ENCODE assay signal across 1 cellular context in the genomic region with DNA sequence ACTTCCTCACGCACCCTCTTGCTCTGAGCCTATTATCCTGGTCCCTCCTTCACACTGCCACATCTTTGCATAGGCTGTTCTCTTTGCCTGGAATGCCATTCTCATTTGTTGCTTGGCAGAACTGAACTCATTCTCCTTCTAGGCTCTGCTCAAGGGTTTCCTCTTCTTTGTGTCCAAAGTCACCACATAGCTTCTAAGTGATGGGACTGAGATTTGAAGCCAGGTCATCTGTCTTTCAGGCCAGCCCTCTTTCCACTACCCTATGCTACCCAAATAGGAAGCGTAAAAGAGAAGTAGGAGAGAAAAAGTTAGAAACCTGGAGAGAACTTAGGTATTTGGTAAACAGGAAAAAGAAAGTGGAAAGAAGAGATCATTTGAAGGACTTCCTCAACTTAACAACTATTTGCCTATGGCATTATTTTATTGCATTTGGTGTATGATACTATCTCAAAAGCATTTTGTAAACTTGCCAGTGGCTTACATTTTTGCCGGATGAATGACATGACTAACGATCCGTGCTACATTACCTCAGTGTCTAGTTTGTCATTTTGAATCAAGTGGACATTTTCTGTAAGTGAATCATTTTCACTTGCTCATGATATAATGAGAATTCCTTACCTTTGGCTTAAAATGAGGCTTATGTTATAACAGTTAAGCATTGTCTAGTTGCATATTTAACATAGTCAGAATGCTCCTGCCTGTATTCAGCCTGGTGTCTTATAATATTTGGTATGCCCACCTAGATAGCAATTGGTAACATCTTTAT.
TF ChIP-seq lines count a peak whose summit lies in the region.

No MANE protein-coding gene starts in this region.

TF ChIP-seq in HEK293, 187 proteins besides CTCF, POLR2A, EP300 and RAD21 (continued from another document and continues in another):
- TF ChIP-seq, protein P1, sequence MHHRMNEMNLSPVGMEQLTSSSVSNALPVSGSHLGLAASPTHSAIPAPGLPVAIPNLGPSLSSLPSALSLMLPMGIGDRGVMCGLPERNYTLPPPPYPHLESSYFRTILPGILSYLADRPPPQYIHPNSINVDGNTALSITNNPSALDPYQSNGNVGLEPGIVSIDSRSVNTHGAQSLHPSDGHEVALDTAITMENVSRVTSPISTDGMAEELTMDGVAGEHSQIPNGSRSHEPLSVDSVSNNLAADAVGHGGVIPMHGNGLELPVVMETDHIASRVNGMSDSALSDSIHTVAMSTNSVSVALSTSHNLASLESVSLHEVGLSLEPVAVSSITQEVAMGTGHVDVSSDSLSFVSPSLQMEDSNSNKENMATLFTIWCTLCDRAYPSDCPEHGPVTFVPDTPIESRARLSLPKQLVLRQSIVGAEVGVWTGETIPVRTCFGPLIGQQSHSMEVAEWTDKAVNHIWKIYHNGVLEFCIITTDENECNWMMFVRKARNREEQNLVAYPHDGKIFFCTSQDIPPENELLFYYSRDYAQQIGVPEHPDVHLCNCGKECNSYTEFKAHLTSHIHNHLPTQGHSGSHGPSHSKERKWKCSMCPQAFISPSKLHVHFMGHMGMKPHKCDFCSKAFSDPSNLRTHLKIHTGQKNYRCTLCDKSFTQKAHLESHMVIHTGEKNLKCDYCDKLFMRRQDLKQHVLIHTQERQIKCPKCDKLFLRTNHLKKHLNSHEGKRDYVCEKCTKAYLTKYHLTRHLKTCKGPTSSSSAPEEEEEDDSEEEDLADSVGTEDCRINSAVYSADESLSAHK (tag by site-specific recombination; IDR thresholded peaks at IDR 0.05), result 0 out of 2 replicates have a peak, but pooled peaks have one; percentile 18
- TF ChIP-seq, protein P2, sequence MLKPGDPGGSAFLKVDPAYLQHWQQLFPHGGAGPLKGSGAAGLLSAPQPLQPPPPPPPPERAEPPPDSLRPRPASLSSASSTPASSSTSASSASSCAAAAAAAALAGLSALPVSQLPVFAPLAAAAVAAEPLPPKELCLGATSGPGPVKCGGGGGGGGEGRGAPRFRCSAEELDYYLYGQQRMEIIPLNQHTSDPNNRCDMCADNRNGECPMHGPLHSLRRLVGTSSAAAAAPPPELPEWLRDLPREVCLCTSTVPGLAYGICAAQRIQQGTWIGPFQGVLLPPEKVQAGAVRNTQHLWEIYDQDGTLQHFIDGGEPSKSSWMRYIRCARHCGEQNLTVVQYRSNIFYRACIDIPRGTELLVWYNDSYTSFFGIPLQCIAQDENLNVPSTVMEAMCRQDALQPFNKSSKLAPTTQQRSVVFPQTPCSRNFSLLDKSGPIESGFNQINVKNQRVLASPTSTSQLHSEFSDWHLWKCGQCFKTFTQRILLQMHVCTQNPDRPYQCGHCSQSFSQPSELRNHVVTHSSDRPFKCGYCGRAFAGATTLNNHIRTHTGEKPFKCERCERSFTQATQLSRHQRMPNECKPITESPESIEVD (tag by site-specific recombination; IDR thresholded peaks at IDR 0.05), result peak; percentile 98
- TF ChIP-seq, protein P3, sequence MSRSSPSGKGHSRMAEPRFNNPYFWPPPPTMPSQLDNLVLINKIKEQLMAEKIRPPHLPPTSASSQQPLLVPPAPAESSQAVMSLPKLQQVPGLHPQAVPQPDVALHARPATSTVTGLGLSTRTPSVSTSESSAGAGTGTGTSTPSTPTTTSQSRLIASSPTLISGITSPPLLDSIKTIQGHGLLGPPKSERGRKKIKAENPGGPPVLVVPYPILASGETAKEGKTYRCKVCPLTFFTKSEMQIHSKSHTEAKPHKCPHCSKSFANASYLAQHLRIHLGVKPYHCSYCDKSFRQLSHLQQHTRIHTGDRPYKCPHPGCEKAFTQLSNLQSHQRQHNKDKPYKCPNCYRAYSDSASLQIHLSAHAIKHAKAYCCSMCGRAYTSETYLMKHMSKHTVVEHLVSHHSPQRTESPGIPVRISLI (tag by site-specific recombination; IDR thresholded peaks at IDR 0.05), result no peak
- TF ChIP-seq ZNF394 (tag by site-specific recombination; IDR thresholded peaks at IDR 0.05; ENCODE audit: borderline replicate concordance) (peak; percentile 74), MEIS1 (CRISPR knock-in tag; IDR thresholded peaks at IDR 0.05; ENCODE audit: borderline replicate concordance) (no peak), TRIM28 (IDR thresholded peaks at IDR 0.05; ENCODE audit: borderline replicate concordance, low read length) (0 out of 2 replicates have a peak, but pooled peaks have one; percentile 52), ZNF791 (tag by site-specific recombination; IDR thresholded peaks at IDR 0.05) (no peak), ZNF274 (IDR thresholded peaks at IDR 0.05; ENCODE audit: low read length) (no peak), ZNF274 (tag by site-specific recombination; IDR thresholded peaks at IDR 0.05; ENCODE audit: borderline replicate concordance) (no peak), ZBTB20 (tag by site-specific recombination; IDR thresholded peaks at IDR 0.05) (no peak), ZNF121 (tag by site-specific recombination; IDR thresholded peaks at IDR 0.05) (no peak), ZNF624 (tag by site-specific recombination; IDR thresholded peaks at IDR 0.05) (no peak), ZXDB (tag by site-specific recombination; IDR thresholded peaks at IDR 0.05) (peak; percentile 29; the same call in 1 of the 2 replicates), ZNF747 (tag by site-specific recombination; IDR thresholded peaks at IDR 0.05) (no peak), ZNF530 (tag by site-specific recombination; IDR thresholded peaks at IDR 0.05; ENCODE audit: low read depth) (no peak), OVOL3 (tag by site-specific recombination; IDR thresholded peaks at IDR 0.05) (no peak), ZNF623 (tag by site-specific recombination; IDR thresholded peaks at IDR 0.05) (no peak), SALL2 (tag by site-specific recombination; IDR thresholded peaks at IDR 0.05; ENCODE audit: borderline replicate concordance) (no peak), ZNF211 (tag by site-specific recombination; IDR thresholded peaks at IDR 0.05; ENCODE audit: low read depth) (no peak), GLI2 (tag by site-specific recombination; IDR thresholded peaks at IDR 0.05; ENCODE audit: borderline replicate concordance, low read depth) (peak; percentile 74; the same call in 1 of the 2 replicates), ZNF701 (tag by site-specific recombination; IDR thresholded peaks at IDR 0.05) (no peak), SP7 (tag by site-specific recombination; IDR thresholded peaks at IDR 0.05) (peak; percentile 90), ZSCAN23 (tag by site-specific recombination; IDR thresholded peaks at IDR 0.05) (no peak), ZFP3 (tag by site-specific recombination; IDR thresholded peaks at IDR 0.05; ENCODE audit: low read depth) (no peak), ZNF585B (tag by site-specific recombination; IDR thresholded peaks at IDR 0.05) (no peak), ZFP69B (tag by site-specific recombination; IDR thresholded peaks at IDR 0.05) (0 out of 2 replicates have a peak, but pooled peaks have one; percentile 43), ZNF529 (tag by site-specific recombination; IDR thresholded peaks at IDR 0.05; ENCODE audit: insufficient replicate concordance) (no peak), SCRT2 (tag by site-specific recombination; IDR thresholded peaks at IDR 0.05) (peak; percentile 43; the same call in 1 of the 2 replicates), YY1 (tag by site-specific recombination; IDR thresholded peaks at IDR 0.05) (no peak), ZNF24 (tag by site-specific recombination; IDR thresholded peaks at IDR 0.05) (peak; percentile 91), KLF9 (tag by site-specific recombination; IDR thresholded peaks at IDR 0.05; ENCODE audit: low read depth) (no peak), BCL11A (tag by site-specific recombination; IDR thresholded peaks at IDR 0.05; ENCODE audit: low read depth) (peak; percentile 88), ZNF777 (tag by site-specific recombination; IDR thresholded peaks at IDR 0.05; ENCODE audit: borderline replicate concordance) (no peak), ZNF248 (tag by site-specific recombination; IDR thresholded peaks at IDR 0.05) (no peak), ZNF423 (tag by site-specific recombination; IDR thresholded peaks at IDR 0.05) (no peak), ZBTB1 (tag by site-specific recombination; IDR thresholded peaks at IDR 0.05) (0 out of 2 replicates have a peak, but pooled peaks have one; percentile 46), ZNF843 (tag by site-specific recombination; IDR thresholded peaks at IDR 0.05) (peak; percentile 76), GLIS1 (tag by site-specific recombination; IDR thresholded peaks at IDR 0.05) (peak; percentile 14; the same call in 1 of the 2 replicates)
- TF ChIP-seq, protein P4, sequence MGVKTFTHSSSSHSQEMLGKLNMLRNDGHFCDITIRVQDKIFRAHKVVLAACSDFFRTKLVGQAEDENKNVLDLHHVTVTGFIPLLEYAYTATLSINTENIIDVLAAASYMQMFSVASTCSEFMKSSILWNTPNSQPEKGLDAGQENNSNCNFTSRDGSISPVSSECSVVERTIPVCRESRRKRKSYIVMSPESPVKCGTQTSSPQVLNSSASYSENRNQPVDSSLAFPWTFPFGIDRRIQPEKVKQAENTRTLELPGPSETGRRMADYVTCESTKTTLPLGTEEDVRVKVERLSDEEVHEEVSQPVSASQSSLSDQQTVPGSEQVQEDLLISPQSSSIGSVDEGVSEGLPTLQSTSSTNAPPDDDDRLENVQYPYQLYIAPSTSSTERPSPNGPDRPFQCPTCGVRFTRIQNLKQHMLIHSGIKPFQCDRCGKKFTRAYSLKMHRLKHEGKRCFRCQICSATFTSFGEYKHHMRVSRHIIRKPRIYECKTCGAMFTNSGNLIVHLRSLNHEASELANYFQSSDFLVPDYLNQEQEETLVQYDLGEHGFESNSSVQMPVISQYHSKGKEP (tag by site-specific recombination; IDR thresholded peaks at IDR 0.05), result peak; percentile 75
- TF ChIP-seq, protein P5, sequence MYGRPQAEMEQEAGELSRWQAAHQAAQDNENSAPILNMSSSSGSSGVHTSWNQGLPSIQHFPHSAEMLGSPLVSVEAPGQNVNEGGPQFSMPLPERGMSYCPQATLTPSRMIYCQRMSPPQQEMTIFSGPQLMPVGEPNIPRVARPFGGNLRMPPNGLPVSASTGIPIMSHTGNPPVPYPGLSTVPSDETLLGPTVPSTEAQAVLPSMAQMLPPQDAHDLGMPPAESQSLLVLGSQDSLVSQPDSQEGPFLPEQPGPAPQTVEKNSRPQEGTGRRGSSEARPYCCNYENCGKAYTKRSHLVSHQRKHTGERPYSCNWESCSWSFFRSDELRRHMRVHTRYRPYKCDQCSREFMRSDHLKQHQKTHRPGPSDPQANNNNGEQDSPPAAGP (tag by site-specific recombination; IDR thresholded peaks at IDR 0.05), result peak; percentile 33; the same call in 1 of the 2 replicates
- TF ChIP-seq, protein P6, sequence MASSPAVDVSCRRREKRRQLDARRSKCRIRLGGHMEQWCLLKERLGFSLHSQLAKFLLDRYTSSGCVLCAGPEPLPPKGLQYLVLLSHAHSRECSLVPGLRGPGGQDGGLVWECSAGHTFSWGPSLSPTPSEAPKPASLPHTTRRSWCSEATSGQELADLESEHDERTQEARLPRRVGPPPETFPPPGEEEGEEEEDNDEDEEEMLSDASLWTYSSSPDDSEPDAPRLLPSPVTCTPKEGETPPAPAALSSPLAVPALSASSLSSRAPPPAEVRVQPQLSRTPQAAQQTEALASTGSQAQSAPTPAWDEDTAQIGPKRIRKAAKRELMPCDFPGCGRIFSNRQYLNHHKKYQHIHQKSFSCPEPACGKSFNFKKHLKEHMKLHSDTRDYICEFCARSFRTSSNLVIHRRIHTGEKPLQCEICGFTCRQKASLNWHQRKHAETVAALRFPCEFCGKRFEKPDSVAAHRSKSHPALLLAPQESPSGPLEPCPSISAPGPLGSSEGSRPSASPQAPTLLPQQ (tag by site-specific recombination; IDR thresholded peaks at IDR 0.05), result peak; percentile 59; the same call in 1 of the 2 replicates
- TF ChIP-seq, protein P7, sequence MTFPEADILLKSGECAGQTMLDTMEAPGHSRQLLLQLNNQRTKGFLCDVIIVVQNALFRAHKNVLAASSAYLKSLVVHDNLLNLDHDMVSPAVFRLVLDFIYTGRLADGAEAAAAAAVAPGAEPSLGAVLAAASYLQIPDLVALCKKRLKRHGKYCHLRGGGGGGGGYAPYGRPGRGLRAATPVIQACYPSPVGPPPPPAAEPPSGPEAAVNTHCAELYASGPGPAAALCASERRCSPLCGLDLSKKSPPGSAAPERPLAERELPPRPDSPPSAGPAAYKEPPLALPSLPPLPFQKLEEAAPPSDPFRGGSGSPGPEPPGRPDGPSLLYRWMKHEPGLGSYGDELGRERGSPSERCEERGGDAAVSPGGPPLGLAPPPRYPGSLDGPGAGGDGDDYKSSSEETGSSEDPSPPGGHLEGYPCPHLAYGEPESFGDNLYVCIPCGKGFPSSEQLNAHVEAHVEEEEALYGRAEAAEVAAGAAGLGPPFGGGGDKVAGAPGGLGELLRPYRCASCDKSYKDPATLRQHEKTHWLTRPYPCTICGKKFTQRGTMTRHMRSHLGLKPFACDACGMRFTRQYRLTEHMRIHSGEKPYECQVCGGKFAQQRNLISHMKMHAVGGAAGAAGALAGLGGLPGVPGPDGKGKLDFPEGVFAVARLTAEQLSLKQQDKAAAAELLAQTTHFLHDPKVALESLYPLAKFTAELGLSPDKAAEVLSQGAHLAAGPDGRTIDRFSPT (tag by site-specific recombination; IDR thresholded peaks at IDR 0.05), result peak; percentile 96
- TF ChIP-seq, protein P8, sequence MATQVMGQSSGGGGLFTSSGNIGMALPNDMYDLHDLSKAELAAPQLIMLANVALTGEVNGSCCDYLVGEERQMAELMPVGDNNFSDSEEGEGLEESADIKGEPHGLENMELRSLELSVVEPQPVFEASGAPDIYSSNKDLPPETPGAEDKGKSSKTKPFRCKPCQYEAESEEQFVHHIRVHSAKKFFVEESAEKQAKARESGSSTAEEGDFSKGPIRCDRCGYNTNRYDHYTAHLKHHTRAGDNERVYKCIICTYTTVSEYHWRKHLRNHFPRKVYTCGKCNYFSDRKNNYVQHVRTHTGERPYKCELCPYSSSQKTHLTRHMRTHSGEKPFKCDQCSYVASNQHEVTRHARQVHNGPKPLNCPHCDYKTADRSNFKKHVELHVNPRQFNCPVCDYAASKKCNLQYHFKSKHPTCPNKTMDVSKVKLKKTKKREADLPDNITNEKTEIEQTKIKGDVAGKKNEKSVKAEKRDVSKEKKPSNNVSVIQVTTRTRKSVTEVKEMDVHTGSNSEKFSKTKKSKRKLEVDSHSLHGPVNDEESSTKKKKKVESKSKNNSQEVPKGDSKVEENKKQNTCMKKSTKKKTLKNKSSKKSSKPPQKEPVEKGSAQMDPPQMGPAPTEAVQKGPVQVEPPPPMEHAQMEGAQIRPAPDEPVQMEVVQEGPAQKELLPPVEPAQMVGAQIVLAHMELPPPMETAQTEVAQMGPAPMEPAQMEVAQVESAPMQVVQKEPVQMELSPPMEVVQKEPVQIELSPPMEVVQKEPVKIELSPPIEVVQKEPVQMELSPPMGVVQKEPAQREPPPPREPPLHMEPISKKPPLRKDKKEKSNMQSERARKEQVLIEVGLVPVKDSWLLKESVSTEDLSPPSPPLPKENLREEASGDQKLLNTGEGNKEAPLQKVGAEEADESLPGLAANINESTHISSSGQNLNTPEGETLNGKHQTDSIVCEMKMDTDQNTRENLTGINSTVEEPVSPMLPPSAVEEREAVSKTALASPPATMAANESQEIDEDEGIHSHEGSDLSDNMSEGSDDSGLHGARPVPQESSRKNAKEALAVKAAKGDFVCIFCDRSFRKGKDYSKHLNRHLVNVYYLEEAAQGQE (tag by site-specific recombination; IDR thresholded peaks at IDR 0.05), result no peak
- TF ChIP-seq, protein P9, sequence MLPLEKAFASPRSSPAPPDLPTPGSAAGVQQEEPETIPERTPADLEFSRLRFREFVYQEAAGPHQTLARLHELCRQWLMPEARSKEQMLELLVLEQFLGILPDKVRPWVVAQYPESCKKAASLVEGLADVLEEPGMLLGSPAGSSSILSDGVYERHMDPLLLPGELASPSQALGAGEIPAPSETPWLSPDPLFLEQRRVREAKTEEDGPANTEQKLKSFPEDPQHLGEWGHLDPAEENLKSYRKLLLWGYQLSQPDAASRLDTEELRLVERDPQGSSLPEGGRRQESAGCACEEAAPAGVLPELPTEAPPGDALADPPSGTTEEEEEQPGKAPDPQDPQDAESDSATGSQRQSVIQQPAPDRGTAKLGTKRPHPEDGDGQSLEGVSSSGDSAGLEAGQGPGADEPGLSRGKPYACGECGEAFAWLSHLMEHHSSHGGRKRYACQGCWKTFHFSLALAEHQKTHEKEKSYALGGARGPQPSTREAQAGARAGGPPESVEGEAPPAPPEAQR (tag by site-specific recombination; IDR thresholded peaks at IDR 0.05), result no peak
